20 cellular contexts compared by ENCODE assay signal in genomic region chr19:48090281-48090802, GRCh38. TPM values are rescaled to one million over a fixed set of nuclear protein-coding genes. Genes with fewer than 3 reads are reported as not detected.
DNase-seq lines count a peak whose midpoint lies in the region; ATAC-seq and TF ChIP-seq lines count a peak whose summit lies in the region.
"Had no signal": no experiment of that assay in that cellular context is flagged by ENCODE, and none has a peak within 500 bp of the region (broad histone marks: within the 10 kb centered on the region; RNA-seq: fewer than 3 reads in every experiment).

No MANE protein-coding gene starts in this region.

- TF ChIP-seq CTCF in glutamatergic neuron (IDR thresholded peaks at IDR 0.05; ENCODE audit: partially characterized antibody, unreplicated experiment) (no peak), GM23338 (conservative IDR thresholded peaks at IDR 0.05; ENCODE audit: low read depth in 2 of 2) (no peak)

- no peaks in the 10 kb centered on the region for H3K79me2 ChIP-seq in GM23338 (replicated peaks; ENCODE audit: insufficient read depth)

- no peaks in the 10 kb centered on the region for H3K27me3 ChIP-seq in GM23338 (ENCODE audit: insufficient read depth)
- H3K27me3 ChIP-seq: gastroesophageal sphincter, testis had no signal

- DNase-seq in AG08395 (ENCODE audit: low spot score) (peak; percentile 64), HT-29 (ENCODE audit: low spot score) (peak; percentile 25), NCI-H774 (lab: John Stamatoyannopoulos, UW) (peak; percentile 58), left colon (peak; percentile 34 to 37), glutamatergic neuron (no peak), GM23338 (ENCODE audit: low spot score) (no peak), NCI-H2081 treated with DMSO at 0.1 percent for 48 hours (lab: John Stamatoyannopoulos, UW) (no peak)
- DNase-seq: activated CD8-positive, alpha-beta memory T cell treated with anti-CD3 and anti-CD28 coated beads, Interleukin-2, amount 50 U/mL, for 4 hours; Caco-2; GOT3; natural killer cell; NCI-H1105; stimulated activated CD4-positive, alpha-beta T cell treated with anti-CD3 and anti-CD28 coated beads, Interleukin-2, amount 100 ng/mL, for 24 hours; testis had no signal

- no peak overlapping the region for H3K27ac ChIP-seq in GM23338 (ENCODE audit: low read depth)
- H3K27ac ChIP-seq: gastroesophageal sphincter, testis had no signal

- H3K27me3 Mint-ChIP-seq in glutamatergic neuron (ENCODE audit: unreplicated experiment): peaks cover 3% of the 10 kb centered on the region
- peaks cover 2% of the 10 kb centered on the region for H3K27me3 Mint-ChIP-seq in GM23338 (ENCODE audit: insufficient read depth, low read depth, poor library complexity)

- H3K4me2 ChIP-seq in GM23338: no peak overlapping the region

- H4K20me1 ChIP-seq in GM23338 (replicated peaks; ENCODE audit: insufficient read depth): no peaks in the 10 kb centered on the region

- H3K27ac Mint-ChIP-seq in glutamatergic neuron (ENCODE audit: unreplicated experiment) (no peak overlapping the region), GM23338 (no peak overlapping the region)
- H3K27ac Mint-ChIP-seq: activated naive CD4-positive, alpha-beta T cell treated with anti-CD3 and anti-CD28 coated beads, Interleukin-2, amount 50 U/mL, for 24 hours; natural killer cell had no signal

- no peaks in the 10 kb centered on the region for H3K4me1 Mint-ChIP-seq in glutamatergic neuron (ENCODE audit: low read depth, unreplicated experiment)
- H3K4me1 Mint-ChIP-seq in GM23338: no peaks in the 10 kb centered on the region
- H3K4me1 Mint-ChIP-seq: activated naive CD4-positive, alpha-beta T cell treated with anti-CD3 and anti-CD28 coated beads, Interleukin-2, amount 50 U/mL, for 24 hours; natural killer cell had no signal

- H2AFZ ChIP-seq in GM23338: no peak overlapping the region

- H3K36me3 Mint-ChIP-seq in glutamatergic neuron (ENCODE audit: unreplicated experiment): peaks cover 8% of the 10 kb centered on the region
- H3K36me3 Mint-ChIP-seq in GM23338 (ENCODE audit: low read depth): no peaks in the 10 kb centered on the region
- H3K36me3 Mint-ChIP-seq: natural killer cell had no signal

- H3K9me2 ChIP-seq in GM23338 (ENCODE audit: insufficient read depth): no peaks in the 10 kb centered on the region

- no peaks in the 10 kb centered on the region for H3K4me1 ChIP-seq in GM23338 (ENCODE audit: insufficient read depth)
- H3K4me1 ChIP-seq: Caco-2, testis had no signal

- intact Hi-C loops in left colon (cut with DNase I, micrococcal nuclease): no loop called here

- H3K4me3 Mint-ChIP-seq in glutamatergic neuron (ENCODE audit: unreplicated experiment) (no peak overlapping the region), GM23338 (no peak overlapping the region)
- H3K4me3 Mint-ChIP-seq: activated naive CD4-positive, alpha-beta T cell treated with anti-CD3 and anti-CD28 coated beads, Interleukin-2, amount 50 U/mL, for 24 hours; natural killer cell had no signal

- ATAC-seq in left colon (peak; percentile 92), GM23338 (no peak)
- no peak for ATAC-seq in activated CD4-positive, CD25-positive, alpha-beta regulatory T cell treated with anti-CD3 and anti-CD28 coated beads, Interleukin-2, amount 50 U/mL, for 24 hours
- ATAC-seq: gastroesophageal sphincter, natural killer cell had no signal

- H3K4me3 ChIP-seq in GM23338: no peak overlapping the region
- H3K4me3 ChIP-seq: gastroesophageal sphincter, lung, testis had no signal

- H3K9me3 Mint-ChIP-seq in glutamatergic neuron (ENCODE audit: unreplicated experiment): peaks cover 4% of the 10 kb centered on the region
- H3K9me3 Mint-ChIP-seq in GM23338: peaks cover 14% of the 10 kb centered on the region; the same call in 2 of the 3 replicates

- H3K36me3 ChIP-seq in GM23338 (ENCODE audit: insufficient read depth): no peaks in the 10 kb centered on the region

- H3F3A ChIP-seq in GM23338 (replicated peaks; ENCODE audit: low read depth): no peaks in the 10 kb centered on the region

TF ChIP-seq in GM23338, 12 proteins besides CTCF, POLR2A, EP300 and RAD21:
- TF ChIP-seq STAT1 (IDR thresholded peaks at IDR 0.05; ENCODE audit: unreplicated experiment) (no peak), CREB1 (CRISPR knock-in tag; IDR thresholded peaks at IDR 0.05; ENCODE audit: low read depth) (no peak), EZH2 (IDR thresholded peaks at IDR 0.05; ENCODE audit: low read depth, unreplicated experiment) (no peak), EZH2phosphoT487 (IDR thresholded peaks at IDR 0.05; ENCODE audit: unreplicated experiment) (no peak), ZNF114 (CRISPR knock-in tag; IDR thresholded peaks at IDR 0.05) (no peak)

RNA-seq across cellular contexts. Expression of gene PLA2G4C, which starts 20.3 kb away (rescaled TPM):
- total RNA-seq in HT-29 (2014; rRNA removed; shearing (Covaris generic)): 1.8 TPM in 1 of 2 replicates, not detected in the other
- total RNA-seq in left colon (1 to 10 TPM in 1 of 2 donors, under 1 TPM in 1; 0.58 to 9.3 TPM), glutamatergic neuron (ENCODE audit: unreplicated experiment) (2.5 TPM)
- total RNA-seq in GM23338 (2014; rRNA removed; shearing (Covaris generic)): 2.0 and 3.4 TPM in 2 replicates
- polyA plus RNA-seq in GM23338 (2016; fragmentation: Nextera tagmentation; extraction: Ambion mirVana): 2.9 and 4.1 TPM in 2 replicates

RNA-seq across cellular contexts. Expression of gene CABP5, which starts 46.5 kb away (rescaled TPM):
- total RNA-seq in HT-29 (2014; rRNA removed; shearing (Covaris generic)): not detected in 2 replicates
- total RNA-seq in left colon: not detected
- total RNA-seq in glutamatergic neuron (ENCODE audit: unreplicated experiment): not detected
- total RNA-seq in GM23338 (2014; rRNA removed; shearing (Covaris generic)): not detected in 2 replicates
- not detected in 2 replicates for polyA plus RNA-seq in GM23338 (2016; fragmentation: Nextera tagmentation; extraction: Ambion mirVana)
- total RNA-seq: Caco-2; gastroesophageal sphincter; lung; renal cortical epithelial cell; T-helper 1 cell treated with Interleukin-12 subunit alpha and Interleukin-12 subunit beta and Interleukin-4 antibody, amounts not matched to agents 30 ng/mL and 1 ng/mL, for 36 hours had no signal

Comparison
In these comparisons a context has a peak if more than half of its experiments do, and no peak if none do; other contexts are left out.
1. DNase-seq: peak in AG08395 (single experiment), HT-29 (single experiment), NCI-H774 (single experiment) and left colon (2 of 2); none in glutamatergic neuron (single experiment), GM23338 (single experiment) and NCI-H2081 treated with DMSO at 0.1 percent for 48 hours (single experiment).